In the genomic region with DNA sequence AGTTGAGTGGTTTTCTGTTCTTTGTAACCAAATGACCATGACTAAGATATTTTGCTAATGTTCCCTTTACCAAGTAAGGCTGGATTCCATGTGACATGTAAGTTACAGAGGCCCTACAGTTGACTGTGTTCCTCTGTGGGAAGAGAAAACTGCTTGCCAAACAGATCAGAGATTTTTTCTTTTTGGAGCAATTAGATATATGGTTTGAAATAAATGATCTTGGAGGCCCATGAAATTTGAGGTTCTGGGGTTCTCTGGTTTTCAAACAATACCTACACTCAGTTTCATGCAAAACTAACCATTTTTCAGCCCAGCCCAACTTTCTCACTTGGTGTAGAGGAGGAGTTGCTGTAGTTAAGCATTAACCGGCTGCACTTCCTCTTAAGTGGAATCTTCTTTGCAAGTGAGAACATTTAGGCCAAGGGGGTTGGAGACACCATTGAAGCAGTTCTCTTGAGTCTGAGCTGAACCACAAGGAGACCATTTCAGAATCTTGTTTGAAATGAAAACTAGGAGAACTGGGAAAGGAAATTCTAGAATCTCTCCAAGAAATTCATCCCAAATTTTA, we compare ENCODE assay signal across 9 cellular contexts. TPM values are rescaled to one million over a fixed set of nuclear protein-coding genes. Genes with fewer than 3 reads are reported as not detected.
DNase-seq lines count a peak whose midpoint lies in the region; ATAC-seq, FAIRE-seq and TF ChIP-seq lines count a peak whose summit lies in the region.
"Had no signal": no experiment of that assay in that cellular context is flagged by ENCODE, and none has a peak within 500 bp of the region (broad histone marks: within the 10 kb centered on the region; RNA-seq: fewer than 3 reads in every experiment).

No MANE protein-coding gene starts in this region.

- no peak overlapping the region for H3K4me3 Mint-ChIP-seq in activated CD8-positive, alpha-beta T cell treated with anti-CD3 and anti-CD28 coated beads, Interleukin-2, amount 10 ng/mL, durations not matched to agents 7 days and 5 days
- H3K4me3 Mint-ChIP-seq: activated naive CD8-positive, alpha-beta T cell had no signal

- H3K9me3 ChIP-seq in endothelial cell of umbilical vein (replicated peaks; ENCODE audit: control insufficient read depth, insufficient read depth, low read length): no peaks in the 10 kb centered on the region

- no peaks in the 10 kb centered on the region for H3K9me3 Mint-ChIP-seq in activated CD8-positive, alpha-beta T cell treated with anti-CD3 and anti-CD28 coated beads, Interleukin-2, amount 10 ng/mL, durations not matched to agents 7 days and 5 days (ENCODE audit: insufficient read depth)

- dilution Hi-C loops in endothelial cell of umbilical vein (cut with MboI; ENCODE audit: extremely low pct_ligation_motif_present, low sequenced_read_pairs): no loop called here

- FAIRE-seq in endothelial cell of umbilical vein (lab: Jason Lieb, UNC): no peak

- peaks cover 28% of the 10 kb centered on the region for H3K4me1 ChIP-seq in endothelial cell of umbilical vein (ENCODE audit: control insufficient read depth, extremely low read depth, insufficient read depth, low read length)

- H3K27ac ChIP-seq in endothelial cell of umbilical vein (ENCODE audit: insufficient read depth, low read depth, low read length): peak overlapping the region; percentile 62

- H2AFZ ChIP-seq in endothelial cell of umbilical vein (ENCODE audit: low read depth, low read length): no peak overlapping the region

- no peaks in the 10 kb centered on the region for H3K9me1 ChIP-seq in endothelial cell of umbilical vein (replicated peaks; ENCODE audit: control insufficient read depth, extremely low read depth, insufficient read depth, low read length)

- no peaks in the 10 kb centered on the region for H3K4me1 Mint-ChIP-seq in activated CD8-positive, alpha-beta T cell treated with anti-CD3 and anti-CD28 coated beads, Interleukin-2, amount 10 ng/mL, durations not matched to agents 7 days and 5 days (ENCODE audit: low read depth)

- TF ChIP-seq POLR2A in endothelial cell of umbilical vein (IDR thresholded peaks at IDR 0.05; ENCODE audit: low read depth, low read length): no peak

- peaks cover 19% of the 10 kb centered on the region for H3K27me3 Mint-ChIP-seq in activated CD8-positive, alpha-beta T cell treated with anti-CD3 and anti-CD28 coated beads, Interleukin-2, amount 10 ng/mL, durations not matched to agents 7 days and 5 days (ENCODE audit: low read depth)

- no peak for TF ChIP-seq CTCF in endothelial cell of umbilical vein (IDR thresholded peaks at IDR 0.05; ENCODE audit: extremely low read depth in 1 of 2, insufficient read depth in 1 of 2, low read depth in 1 of 2, low read length in 2 of 2)

- H3K9ac ChIP-seq in endothelial cell of umbilical vein (replicated peaks; ENCODE audit: extremely low read depth, insufficient read depth, low read length): no peak overlapping the region

- POLR2A ChIA-PET in endothelial cell of umbilical vein (lab: Charles Lee): interaction anchor here (0.8 kb wide), 1 partner anchor 29 kb away, joined by 3 read pairs; no protein-coding TSS in a partner anchor
- POLR2A ChIA-PET in activated CD8-positive, alpha-beta T cell treated with anti-CD3 and anti-CD28 coated beads, Interleukin-2, amount 10 ng/mL, durations not matched to agents 7 days and 5 days (lab: Charles Lee): no interaction called here

- no peaks in the 10 kb centered on the region for H4K20me1 ChIP-seq in endothelial cell of umbilical vein (replicated peaks; ENCODE audit: control insufficient read depth, extremely low read depth, insufficient read depth, low read length)

- DNase-seq in A172 (ENCODE audit: low spot score) (peak; percentile 14), endothelial cell of umbilical vein (ENCODE audit: low read depth, low spot score) (no peak), NCI-H1694 treated with DMSO at 0.1 percent for 48 hours (lab: John Stamatoyannopoulos, UW) (no peak)
- no peak for DNase-seq in activated effector memory CD4-positive, alpha-beta T cell treated with anti-CD3 and anti-CD28 coated beads, Interleukin-2, amount 50 U/mL, for 16 hours
- no peak for DNase-seq in stimulated activated CD8-positive, alpha-beta memory T cell treated with anti-CD3 and anti-CD28 coated beads, Interleukin-4, amount 100 ng/mL, for 48 hours
- no peak for DNase-seq in activated CD8-positive, alpha-beta T cell treated with anti-CD3 and anti-CD28 coated beads, Interleukin-2, amount 10 ng/mL, durations not matched to agents 7 days and 5 days

- CTCF ChIA-PET in endothelial cell of umbilical vein (lab: Charles Lee): interaction anchor here (1.3 to 3.0 kb wide), 2 partner anchors 72 to 76 kb away, joined by 4 to 13 read pairs; no protein-coding TSS in a partner anchor
- CTCF ChIA-PET in activated CD8-positive, alpha-beta T cell treated with anti-CD3 and anti-CD28 coated beads, Interleukin-2, amount 10 ng/mL, durations not matched to agents 7 days and 5 days (lab: Charles Lee): no interaction called here

- no peaks in the 10 kb centered on the region for H3K36me3 ChIP-seq in endothelial cell of umbilical vein (ENCODE audit: control insufficient read depth in 2 of 2, extremely low read depth in 1 of 2, insufficient read depth in 2 of 2, low read length in 2 of 2)

- H3K79me2 ChIP-seq in endothelial cell of umbilical vein (ENCODE audit: control insufficient read depth, insufficient read depth, low read length): no peaks in the 10 kb centered on the region

- no peak overlapping the region for H3K4me2 ChIP-seq in endothelial cell of umbilical vein (ENCODE audit: insufficient read depth, low read length)

- no peak overlapping the region for H3K27ac Mint-ChIP-seq in activated CD8-positive, alpha-beta T cell treated with anti-CD3 and anti-CD28 coated beads, Interleukin-2, amount 10 ng/mL, durations not matched to agents 7 days and 5 days
- H3K27ac Mint-ChIP-seq: activated naive CD8-positive, alpha-beta T cell had no signal

- no peak overlapping the region for H3K4me3 ChIP-seq in endothelial cell of umbilical vein (replicated peaks in 1 of 3; ENCODE audit: insufficient read depth in 1 of 3, low read depth in 1 of 3, low read length in 3 of 3)

- no peaks in the 10 kb centered on the region for H3K27me3 ChIP-seq in endothelial cell of umbilical vein (ENCODE audit: control insufficient read depth in 2 of 2, insufficient read depth in 2 of 2, low read length in 2 of 2)

- BruUV-seq in endothelial cell of umbilical vein (replicated peaks; lab: Mats Ljungman, UMichigan): no TSS peak

- no peaks in the 10 kb centered on the region for H3K36me3 Mint-ChIP-seq in activated CD8-positive, alpha-beta T cell treated with anti-CD3 and anti-CD28 coated beads, Interleukin-2, amount 10 ng/mL, durations not matched to agents 7 days and 5 days (ENCODE audit: low read depth)

- peak; percentile 91 for ATAC-seq in GM19463 (IDR thresholded peaks at IDR 0.05; ENCODE audit: unreplicated experiment)
- ATAC-seq in HG03280 (IDR thresholded peaks at IDR 0.05; ENCODE audit: unreplicated experiment): peak; percentile 58
- ATAC-seq in activated CD8-positive, alpha-beta T cell treated with anti-CD3 and anti-CD28 coated beads, Interleukin-2, amount 10 ng/mL, durations not matched to agents 7 days and 5 days: no peak

- intact Hi-C loops in endothelial cell of umbilical vein (cut with micrococcal nuclease): loop anchor here (1.0 to 2.0 kb wide), 3 partner anchors 10 to 76 kb away; a partner anchor contains a TSS

TF ChIP-seq in endothelial cell of umbilical vein, 7 proteins besides CTCF, POLR2A, EP300 and RAD21:
- TF ChIP-seq FOS (IDR thresholded peaks at IDR 0.05; ENCODE audit: borderline replicate concordance, insufficient read depth, low read length) (no peak), GATA2 (IDR thresholded peaks at IDR 0.05; ENCODE audit: insufficient read depth, insufficient read length, low read depth, low read length) (no peak)
- TF ChIP-seq, protein P1, sequence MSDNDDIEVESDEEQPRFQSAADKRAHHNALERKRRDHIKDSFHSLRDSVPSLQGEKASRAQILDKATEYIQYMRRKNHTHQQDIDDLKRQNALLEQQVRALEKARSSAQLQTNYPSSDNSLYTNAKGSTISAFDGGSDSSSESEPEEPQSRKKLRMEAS (IDR thresholded peaks at IDR 0.05; ENCODE audit: insufficient read depth, insufficient read length): no peak

RNA-seq across cellular contexts. Expression of a gene that starts 34.6 kb away (rescaled TPM):
- 9.3 and 11.8 TPM in 2 replicates for total RNA-seq in A172 (2014; rRNA removed; shearing (Covaris generic))
- total RNA-seq in endothelial cell of umbilical vein: 19.7 and 26.9 TPM in 2 replicates
- 17.5 and 24.1 TPM in 2 replicates for polyA plus RNA-seq in endothelial cell of umbilical vein
- 14.4 and 15.8 TPM in 2 replicates for polyA plus RNA-seq in endothelial cell of umbilical vein (2011; cell fraction: cytosol; rRNA removed)
- polyA plus RNA-seq in endothelial cell of umbilical vein (2011; cell fraction: nucleus; rRNA removed): 16.7 and 24.8 TPM in 2 replicates
- polyA plus RNA-seq in endothelial cell of umbilical vein (2012): 25.6 and 37.8 TPM in 2 replicates
- polyA minus RNA-seq in endothelial cell of umbilical vein: 23.5 and 25.5 TPM in 2 replicates
- 1.9 TPM for polyA minus RNA-seq in endothelial cell of umbilical vein (2011; cell fraction: cytosol; rRNA and poly(A)+ RNA removed)
- 11.6 and 19.1 TPM in 2 replicates for polyA minus RNA-seq in endothelial cell of umbilical vein (2011; cell fraction: nucleus; rRNA and poly(A)+ RNA removed)
- 10 to 100 TPM; 30.1 to 32.6 TPM for total RNA-seq in activated CD8-positive, alpha-beta T cell treated with anti-CD3 and anti-CD28 coated beads, Interleukin-2, amount 10 ng/mL, durations not matched to agents 7 days and 5 days
